25 cellular contexts compared by ENCODE assay signal in the genomic region with DNA sequence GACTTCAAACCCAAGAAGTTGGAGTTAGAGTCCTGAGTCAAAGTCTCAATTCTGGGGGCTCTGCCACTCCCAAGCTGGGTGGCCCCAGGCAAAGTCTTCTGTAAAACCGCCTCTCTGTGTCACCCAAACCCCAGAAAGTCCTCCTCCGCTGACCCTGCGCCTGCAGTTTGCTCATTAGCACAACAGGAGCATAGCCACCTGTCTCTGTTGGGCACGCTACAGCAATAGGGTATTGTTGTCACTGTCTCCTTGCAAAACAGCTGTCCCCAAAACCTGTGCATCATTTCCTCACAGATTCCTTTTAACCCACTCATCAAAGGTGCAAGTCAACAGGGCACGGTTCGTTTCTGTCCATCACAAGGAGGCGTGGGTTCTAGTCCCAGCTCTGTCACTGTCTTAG. TPM values are rescaled to one million over a fixed set of nuclear protein-coding genes. Genes with fewer than 3 reads are reported as not detected.
DNase-seq lines count a peak whose midpoint lies in the region; ATAC-seq, FAIRE-seq and TF ChIP-seq lines count a peak whose summit lies in the region.
"Had no signal": no experiment of that assay in that cellular context is flagged by ENCODE, and none has a peak within 500 bp of the region (broad histone marks: within the 10 kb centered on the region; RNA-seq: fewer than 3 reads in every experiment).

No MANE protein-coding gene starts in this region.

- H2AFZ ChIP-seq in mammary epithelial cell (ENCODE audit: low read depth, low read length): peak overlapping the region; percentile 36

- no peak overlapping the region for H3K9ac ChIP-seq in mammary epithelial cell (ENCODE audit: insufficient read depth, low read length)
- H3K9ac ChIP-seq in subcutaneous abdominal adipose tissue (ENCODE audit: low read length in 5 of 5): no peak overlapping the region

- TF ChIP-seq POLR2A in H54 (IDR thresholded peaks at IDR 0.05; ENCODE audit: low read depth, low read length): no peak

- no TSS peak for BruUV-seq in mammary epithelial cell (replicated peaks; lab: Mats Ljungman, UMichigan)
- BruUV-seq in MCF 10A (replicated peaks; lab: Mats Ljungman, UMichigan): no TSS peak

- H3K9me3 Mint-ChIP-seq in MCF 10A (ENCODE audit: unreplicated experiment): no peaks in the 10 kb centered on the region
- H3K9me3 Mint-ChIP-seq: activated CD4-positive, alpha-beta T cell treated with anti-CD3 and anti-CD28 coated beads, Interleukin-2, amount 10 ng/mL, durations not matched to agents 24 days and 14 days; activated T-helper 1 cell treated with anti-CD3 and anti-CD28 coated beads, Interleukin-12 subunit alpha, Interleukin-12 subunit beta, Interleukin-2, Interleukin-4 antibody, amounts not matched to agents 30 ng/mL and 10 ng/mL and 1 ng/mL, durations not matched to agents 14 hours and 24 hours and 36 hours had no signal

- peaks cover 51% of the 10 kb centered on the region for H3K27me3 Mint-ChIP-seq in MCF 10A (ENCODE audit: insufficient read depth, unreplicated experiment)
- H3K27me3 Mint-ChIP-seq: activated naive CD8-positive, alpha-beta T cell had no signal

- in situ Hi-C loops in mammary epithelial cell (cut with MboI; ENCODE audit: low sequenced_read_pairs in 2 of 2): no loop called here

- H3K4me1 ChIP-seq in mammary epithelial cell (ENCODE audit: insufficient read depth, low read length) (peaks cover 20% of the 10 kb centered on the region), SJCRH30 (peaks cover 18% of the 10 kb centered on the region), left lung (no peaks in the 10 kb centered on the region), subcutaneous abdominal adipose tissue (ENCODE audit: control insufficient read depth in 5 of 5, insufficient read depth in 5 of 5, low read length in 5 of 5) (peaks cover 0 to 14% (median 10%) of the 10 kb centered on the region in 5 donors)
- H3K4me1 ChIP-seq: ascending aorta, BE2C, lower lobe of right lung, upper lobe of left lung had no signal

- TF ChIP-seq CTCF in mammary epithelial cell (conservative IDR thresholded peaks at IDR 0.05 in 1 of 2, IDR thresholded peaks at IDR 0.05 in 1 of 2; ENCODE audit: extremely low read depth in 1 of 2, insufficient read depth in 1 of 2, low read depth in 1 of 2, low read length in 2 of 2) (no peak), MCF 10A (IDR thresholded peaks at IDR 0.05; ENCODE audit: unreplicated experiment) (no peak), left lung (IDR thresholded peaks at IDR 0.05) (no peak)

- WGBS in mammary epithelial cell (ENCODE audit: low coverage, missing lambda C conversion rate): 57% methylated on average over 5 of the region's 7 CpGs

- ATAC-seq in left lung (no peak), HG02759 (IDR thresholded peaks at IDR 0.05; ENCODE audit: unreplicated experiment) (no peak)

- dilution Hi-C loops in mammary epithelial cell (cut with HindIII; ENCODE audit: low sequenced_read_pairs): no loop called here

- no peaks in the 10 kb centered on the region for H3K36me3 ChIP-seq in mammary epithelial cell (ENCODE audit: insufficient read depth, low read length)
- peaks cover 5% of the 10 kb centered on the region for H3K36me3 ChIP-seq in SJCRH30
- peaks cover 0 to 22% of the 10 kb centered on the region in 2 donors for H3K36me3 ChIP-seq in left lung
- peaks cover 0 to 9% (median 8%) of the 10 kb centered on the region in 5 donors for H3K36me3 ChIP-seq in subcutaneous abdominal adipose tissue (ENCODE audit: control insufficient read depth in 5 of 5, insufficient read depth in 5 of 5, low read length in 5 of 5)
- H3K36me3 ChIP-seq: ascending aorta, BE2C had no signal

- no peaks in the 10 kb centered on the region for H3K79me2 ChIP-seq in mammary epithelial cell (ENCODE audit: insufficient read depth, low read length)

- DNase-seq in mammary epithelial cell (no peak), MCF 10A (ENCODE audit: unreplicated experiment) (no peak), SJCRH30 (peak; percentile 61 to 77), left lung (no peak), H54 (ENCODE audit: insufficient read length, low spot score) (no peak), CD1c-positive myeloid dendritic cell (ENCODE audit: extremely low spot score) (no peak)
- DNase-seq: 8988T; activated CD4-positive, alpha-beta T cell treated with anti-CD3 and anti-CD28 coated beads, Interleukin-2, amount 10 ng/mL, durations not matched to agents 24 days and 14 days; BE2C; Karpas-422; kidney; lower lobe of right lung; NCI-H1092; NCI-H187 treated with DMSO at 0.1 percent for 48 hours; stomach; T-helper 1 cell; upper lobe of left lung had no signal

- peaks cover 1% of the 10 kb centered on the region for H3K4me1 Mint-ChIP-seq in MCF 10A (ENCODE audit: insufficient read depth, unreplicated experiment)

- H3K27ac ChIP-seq in mammary epithelial cell (ENCODE audit: insufficient read depth, low read depth, low read length) (no peak overlapping the region), SJCRH30 (peak overlapping the region; percentile 75), left lung (peak overlapping the region; percentile 23 to 37), subcutaneous abdominal adipose tissue (ENCODE audit: low read depth, low read length) (peak overlapping the region; percentile 34)
- H3K27ac ChIP-seq: lower lobe of right lung had no signal

- CTCF ChIA-PET in mammary epithelial cell (lab: Charles Lee; ENCODE audit: low non-redundant PET): no interaction called here
- CTCF ChIA-PET in MCF 10A (lab: Yijun Ruan, JAX): interaction anchor here (0.6 kb wide), 1 partner anchor 1223 kb away, joined by 3 read pairs; no protein-coding TSS in a partner anchor

- H3K27ac Mint-ChIP-seq in MCF 10A (ENCODE audit: low read depth, unreplicated experiment): no peak overlapping the region
- H3K27ac Mint-ChIP-seq: activated CD4-positive, alpha-beta T cell treated with anti-CD3 and anti-CD28 coated beads, Interleukin-2, amount 10 ng/mL, durations not matched to agents 24 days and 14 days; activated naive CD8-positive, alpha-beta T cell; activated T-helper 1 cell treated with anti-CD3 and anti-CD28 coated beads, Interleukin-12 subunit alpha, Interleukin-12 subunit beta, Interleukin-2, Interleukin-4 antibody, amounts not matched to agents 30 ng/mL and 10 ng/mL and 1 ng/mL, durations not matched to agents 14 hours and 24 hours and 36 hours had no signal

- no peak overlapping the region for H3K4me2 ChIP-seq in mammary epithelial cell (ENCODE audit: insufficient read depth, low read depth, low read length)

- H3K4me3 ChIP-seq in mammary epithelial cell (replicated peaks in 1 of 3; ENCODE audit: insufficient read depth in 1 of 3, low read depth in 2 of 3, low read length in 3 of 3) (no peak overlapping the region), SJCRH30 (peak overlapping the region; percentile 44), left lung (no peak overlapping the region), subcutaneous abdominal adipose tissue (ENCODE audit: low read depth in 1 of 5, low read length in 5 of 5) (no peak overlapping the region)
- H3K4me3 ChIP-seq: lower lobe of right lung, stomach had no signal

- H3K9me3 ChIP-seq in mammary epithelial cell (replicated peaks; ENCODE audit: insufficient read depth, low read length) (no peaks in the 10 kb centered on the region), SJCRH30 (replicated peaks) (no peaks in the 10 kb centered on the region), left lung (no peaks in the 10 kb centered on the region), subcutaneous abdominal adipose tissue (ENCODE audit: control insufficient read depth in 5 of 5, low read length in 5 of 5) (no peaks in the 10 kb centered on the region)
- H3K9me3 ChIP-seq: ascending aorta, BE2C, Caco-2, lower lobe of right lung, stomach, upper lobe of left lung had no signal

- H4K20me1 ChIP-seq in mammary epithelial cell (ENCODE audit: insufficient read depth, low read length): no peaks in the 10 kb centered on the region

- POLR2A ChIA-PET in MCF 10A (lab: Yijun Ruan, JAX): interaction anchor here (0.6 to 1.0 kb wide), 3 partner anchors 10 to 209 kb away, joined by 3 read pairs; no protein-coding TSS in a partner anchor

- no peak overlapping the region for H3K4me3 Mint-ChIP-seq in MCF 10A (ENCODE audit: unreplicated experiment)
- H3K4me3 Mint-ChIP-seq: activated CD4-positive, alpha-beta T cell treated with anti-CD3 and anti-CD28 coated beads, Interleukin-2, amount 10 ng/mL, durations not matched to agents 24 days and 14 days; activated naive CD8-positive, alpha-beta T cell; activated T-helper 1 cell treated with anti-CD3 and anti-CD28 coated beads, Interleukin-12 subunit alpha, Interleukin-12 subunit beta, Interleukin-2, Interleukin-4 antibody, amounts not matched to agents 30 ng/mL and 10 ng/mL and 1 ng/mL, durations not matched to agents 14 hours and 24 hours and 36 hours had no signal

- H3K27me3 ChIP-seq in mammary epithelial cell (ENCODE audit: insufficient read depth, low read length) (no peaks in the 10 kb centered on the region), SJCRH30 (no peaks in the 10 kb centered on the region), left lung (no peaks in the 10 kb centered on the region), subcutaneous abdominal adipose tissue (ENCODE audit: control insufficient read depth in 5 of 5, insufficient read depth in 4 of 5, low read length in 5 of 5) (peaks cover 0 to 12% (median 2%) of the 10 kb centered on the region in 5 donors)
- H3K27me3 ChIP-seq: ascending aorta, BE2C, stomach, upper lobe of left lung had no signal

- intact Hi-C loops in mammary epithelial cell (cut with micrococcal nuclease) (no loop called here), MCF 10A (cut with micrococcal nuclease) (no loop called here), left lung (cut with DNase I) (no loop called here)

- H3K36me3 Mint-ChIP-seq in MCF 10A (ENCODE audit: insufficient read depth, unreplicated experiment): peaks cover 24% of the 10 kb centered on the region

- FAIRE-seq in H54 (lab: Jason Lieb, UNC): no peak
- FAIRE-seq: kidney had no signal

RNA-seq across cellular contexts. Expression of a gene that starts 8.0 kb away (rescaled TPM):
- total RNA-seq in mammary epithelial cell (not detected), MCF 10A (2022) (not detected in 2 replicates), left lung (not detected)
- polyA plus RNA-seq in mammary epithelial cell: not detected
- polyA minus RNA-seq in mammary epithelial cell: not detected
- total RNA-seq in SJCRH30 (2014; rRNA removed; shearing (Covaris generic)): not detected in 2 replicates
- total RNA-seq: activated CD4-positive, alpha-beta T cell treated with anti-CD3 and anti-CD28 coated beads, Interleukin-2, amount 10 ng/mL, durations not matched to agents 24 days and 14 days; activated T-helper 1 cell treated with anti-CD3 and anti-CD28 coated beads, Interleukin-12 subunit alpha, Interleukin-12 subunit beta, Interleukin-2, Interleukin-4 antibody, amounts not matched to agents 30 ng/mL and 10 ng/mL and 1 ng/mL, durations not matched to agents 14 hours and 24 hours and 36 hours; ascending aorta; Caco-2; epithelial cell of proximal tubule; kidney; lower lobe of right lung; OCI-LY7; stomach; upper lobe of left lung had no signal
- polyA plus RNA-seq: stomach had no signal

RNA-seq across cellular contexts. Expression of a gene that starts 36.0 kb away (rescaled TPM):
- total RNA-seq in mammary epithelial cell (10 to 100 TPM; 31.1 to 67.3 TPM), MCF 10A (2022) (31.9 and 36.3 TPM in 2 replicates), left lung (10 to 100 TPM; 33.7 to 46.6 TPM)
- 48.0 TPM for polyA plus RNA-seq in mammary epithelial cell
- polyA minus RNA-seq in mammary epithelial cell: 23.0 TPM
- 62.1 and 66.4 TPM in 2 replicates for total RNA-seq in SJCRH30 (2014; rRNA removed; shearing (Covaris generic))

Comparison
In these comparisons a context has a peak if more than half of its experiments do, and no peak if none do; other contexts are left out.
1. DNase-seq: peak in SJCRH30 (2 of 2); none in mammary epithelial cell (single experiment), MCF 10A (single experiment), left lung (0 of 2), H54 (single experiment) and CD1c-positive myeloid dendritic cell (single experiment).